8 cellular contexts compared by ENCODE assay signal in the genomic region with DNA sequence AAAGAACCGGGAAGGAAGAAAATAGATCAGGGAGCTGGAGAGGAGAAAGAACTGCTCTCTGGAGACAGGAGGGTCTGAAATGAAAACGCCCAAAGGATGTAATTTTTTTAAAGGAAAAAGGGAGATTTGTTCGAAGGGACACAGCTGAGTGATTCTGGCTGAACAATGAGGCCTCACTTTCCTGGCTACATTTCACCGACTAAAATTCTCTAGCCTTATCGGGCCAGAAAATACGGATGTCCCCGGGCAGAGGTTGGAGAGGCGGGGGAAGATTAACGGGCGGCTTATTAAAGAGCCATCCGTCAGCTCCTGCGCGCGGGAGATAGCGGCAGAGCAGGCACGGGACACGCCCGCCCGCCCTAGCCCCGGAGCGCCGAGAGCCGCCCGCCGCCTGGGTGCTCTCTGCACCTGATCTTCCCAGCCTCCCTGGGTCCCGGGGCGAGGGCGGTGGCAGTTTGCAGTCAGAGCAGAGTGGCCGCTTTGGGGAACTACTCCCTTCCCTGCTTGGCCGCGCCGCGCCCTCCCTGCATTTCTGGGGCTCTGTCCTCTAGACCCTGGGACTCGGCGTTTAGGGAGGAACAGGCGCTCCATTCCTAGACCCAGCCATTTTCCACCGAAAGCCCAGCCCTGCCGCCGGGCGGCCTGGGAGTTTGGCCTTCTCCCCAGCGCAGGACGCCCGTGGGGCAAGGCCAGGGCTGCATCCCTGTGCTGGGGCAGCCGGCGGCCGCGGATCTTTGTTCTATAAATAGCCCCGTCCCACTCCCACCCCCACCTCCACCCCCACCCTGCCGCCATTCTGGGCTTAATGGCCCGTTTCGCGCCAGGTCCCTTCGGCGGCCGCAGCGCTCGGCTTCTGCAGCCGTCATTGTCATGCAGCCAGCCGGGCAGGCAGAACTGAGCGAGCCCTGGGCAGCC. TPM values are rescaled to one million over a fixed set of nuclear protein-coding genes. Genes with fewer than 3 reads are reported as not detected.
DNase-seq lines count a peak whose midpoint lies in the region; ATAC-seq and TF ChIP-seq lines count a peak whose summit lies in the region.

No MANE protein-coding gene starts in this region.

- TF ChIP-seq POLR2A in prostate gland (IDR thresholded peaks at IDR 0.05) = no peak

- DNase-seq in ELF-1 (ENCODE audit: low read depth, low spot score) = peak; percentile 69
- DNase-seq in WTC11 (ENCODE audit: low spot score) = peak; percentile 56
- no peak for DNase-seq in left ventricle myocardium inferior
- no peak for DNase-seq in prostate gland (ENCODE audit: low spot score)
- DNase-seq in DMS114 treated with DMSO at 0.1 percent for 48 hours (lab: John Stamatoyannopoulos, UW; ENCODE audit: unreplicated experiment) = no peak
- no peak for DNase-seq in WERI-Rb-1

- intact Hi-C loops in left ventricle myocardium inferior (cut with micrococcal nuclease) (no loop called here), prostate gland (cut with DNase I) (no loop called here)

- H3K4me3 ChIP-seq in left ventricle myocardium inferior = peak overlapping the region; percentile 64
- H3K4me3 ChIP-seq in rectal smooth muscle tissue (ENCODE audit: low read length) = peak overlapping the region; percentile 40
- H3K4me3 ChIP-seq in prostate gland = no peak overlapping the region
- no peak overlapping the region for H3K4me3 ChIP-seq in WERI-Rb-1 (ENCODE audit: low read depth, low read length)

- H3K27me3 ChIP-seq in left ventricle myocardium inferior (ENCODE audit: low read depth) = peaks cover 98% of the 10 kb centered on the region
- peaks cover 69% of the 10 kb centered on the region for H3K27me3 ChIP-seq in rectal smooth muscle tissue (ENCODE audit: control insufficient read depth, insufficient read depth, low read length)
- H3K27me3 ChIP-seq in prostate gland (replicated peaks; ENCODE audit: insufficient read depth) = peaks cover 38% of the 10 kb centered on the region
- no peaks in the 10 kb centered on the region for H3K27me3 ChIP-seq in WERI-Rb-1 (ENCODE audit: insufficient read depth, low read depth, severe bottlenecking)

- no peak overlapping the region for H3K27ac Mint-ChIP-seq in WTC11

- CTCF ChIA-PET in WTC11 (lab: Charles Lee) = interaction anchor here (0.6 to 2.6 kb wide), 15 partner anchors 10 to 587 kb away, joined by 3 to 17 read pairs (median 5); partner anchors contain the start of gene GORASP2

- no peak overlapping the region for H3K27ac ChIP-seq in left ventricle myocardium inferior (replicated peaks)
- no peak overlapping the region for H3K27ac ChIP-seq in rectal smooth muscle tissue (ENCODE audit: low read depth, low read length)
- H3K27ac ChIP-seq in prostate gland = no peak overlapping the region
- no peak overlapping the region for H3K27ac ChIP-seq in WERI-Rb-1

- 11% methylated on average over 44 of the region's 60 CpGs for whole genome bisulfite sequencing in prostate gland

- no peak overlapping the region for H3K9ac ChIP-seq in rectal smooth muscle tissue (ENCODE audit: low read length)

- H3K27me3 Mint-ChIP-seq in WTC11 (ENCODE audit: low read depth) = peaks cover 98% of the 10 kb centered on the region

- H3K4me1 Mint-ChIP-seq in WTC11 = peaks cover 49% of the 10 kb centered on the region

- H3K4me1 ChIP-seq in left ventricle myocardium inferior = peaks cover 52% of the 10 kb centered on the region
- peaks cover 9% of the 10 kb centered on the region for H3K4me1 ChIP-seq in rectal smooth muscle tissue (ENCODE audit: control insufficient read depth, insufficient read depth, low read length)
- peaks cover 7% of the 10 kb centered on the region for H3K4me1 ChIP-seq in prostate gland (replicated peaks)

- H3K36me3 ChIP-seq in left ventricle myocardium inferior (no peaks in the 10 kb centered on the region), rectal smooth muscle tissue (ENCODE audit: control insufficient read depth, insufficient read depth, low read length) (no peaks in the 10 kb centered on the region), prostate gland (no peaks in the 10 kb centered on the region), WERI-Rb-1 (no peaks in the 10 kb centered on the region; the same call in 1 of the 2 replicates)

- no peaks in the 10 kb centered on the region for H3K9me3 Mint-ChIP-seq in WTC11

- H3K4me3 Mint-ChIP-seq in WTC11 = peak overlapping the region; percentile 84

- peak; percentile 43 for ATAC-seq in WTC11
- ATAC-seq in HG02973 (IDR thresholded peaks at IDR 0.05; ENCODE audit: unreplicated experiment) = no peak

- H3K9me3 ChIP-seq in left ventricle myocardium inferior (replicated peaks) (no peaks in the 10 kb centered on the region), prostate gland (no peaks in the 10 kb centered on the region), WERI-Rb-1 (ENCODE audit: severe bottlenecking) (no peaks in the 10 kb centered on the region)

- TF ChIP-seq CTCF in WTC11 (IDR thresholded peaks at IDR 0.05) = no peak
- no peak for TF ChIP-seq CTCF in left ventricle myocardium inferior (IDR thresholded peaks at IDR 0.05; ENCODE audit: borderline replicate concordance)
- TF ChIP-seq CTCF in prostate gland (IDR thresholded peaks at IDR 0.05) = no peak
- TF ChIP-seq CTCF in WERI-Rb-1 (IDR thresholded peaks at IDR 0.05; ENCODE audit: low read depth, low read length) = no peak

- POLR2A ChIA-PET in WTC11 (lab: Charles Lee) = no interaction called here

- H3K36me3 Mint-ChIP-seq in WTC11 = no peaks in the 10 kb centered on the region

TF ChIP-seq in WTC11, 78 proteins besides CTCF, POLR2A, EP300 and RAD21:
- TF ChIP-seq SMAD3 (CRISPR knock-in tag; IDR thresholded peaks at IDR 0.05; ENCODE audit: borderline replicate concordance) (0 out of 2 replicates have a peak, but pooled peaks have one; percentile 20), KAT7 (CRISPR knock-in tag; IDR thresholded peaks at IDR 0.05; ENCODE audit: borderline replicate concordance) (no peak)

RNA-seq across cellular contexts. Expression of gene GAD1, which starts 6.5 kb away (rescaled TPM):
- 2.5 to 3.6 TPM (median 2.6 TPM) in 3 replicates for total RNA-seq in WTC11 (2021)
- not detected for total RNA-seq in left ventricle myocardium inferior
- total RNA-seq in prostate gland = 10 to 100 TPM in 1 of 2 donors, 1 to 10 TPM in 1; 2.9 to 16.7 TPM

RNA-seq across cellular contexts. Expression of gene ERICH2, which starts 53.0 kb away (rescaled TPM):
- total RNA-seq in WTC11 (2021) (1.1 to 1.6 TPM (median 1.1 TPM) in 3 replicates), left ventricle myocardium inferior (0.82 TPM), prostate gland (under 1 TPM in 1 of 2 donors, not detected in 1; 0.73 TPM)

Comparison
In these comparisons a context has a peak if more than half of its experiments do, and no peak if none do; other contexts are left out.
1. DNase-seq: peak in ELF-1 (single experiment) and WTC11 (single experiment); none in left ventricle myocardium inferior (single experiment), prostate gland (single experiment), DMS114 treated with DMSO at 0.1 percent for 48 hours (single experiment) and WERI-Rb-1 (single experiment).
2. H3K4me3 ChIP-seq: peak in left ventricle myocardium inferior (single experiment) and rectal smooth muscle tissue (single experiment); none in prostate gland (0 of 2) and WERI-Rb-1 (single experiment).